Comparison of ENCODE assay signal across 15 cellular contexts in genomic region chr6:150744522-150745260, GRCh38.
A peak's percentile ranks its signal among the peaks of the same experiment; 100 is the strongest.
DNase-seq lines count a peak whose midpoint lies in the region; ATAC-seq lines count a peak whose summit lies in the region.
"Had no signal": no experiment of that assay in that cellular context is flagged by ENCODE, and none has a peak within 500 bp of the region (broad histone marks: within the 10 kb centered on the region; RNA-seq: fewer than 3 reads in every experiment).

No MANE protein-coding gene starts in this region.

- H4K20me1 ChIP-seq in Karpas-422 (ENCODE audit: insufficient read depth, low read depth, low read length): peaks cover 14% of the 10 kb centered on the region; the same call in 1 of the 2 replicates

- H3K4me2 ChIP-seq in Karpas-422 (ENCODE audit: low read depth, low read length, poor library complexity, severe bottlenecking): no peak overlapping the region
- H3K4me2 ChIP-seq: BLaER1 treated with 17β-estradiol and CSF1 and Interleukin-3, amounts not matched to agents 10 nM and 100 nM; GM23338 had no signal

- intact Hi-C loops in Right ventricle myocardium superior (cut with DNase I): no loop called here
- intact Hi-C loops in left cardiac atrium (cut with DNase I): no loop called here

- H3K27ac ChIP-seq in Karpas-422 (ENCODE audit: low read length): 0 out of 2 replicates have a peak overlapping the region, but pooled peaks have one; percentile 19
- H3K27ac ChIP-seq: BLaER1 treated with 17β-estradiol and CSF1 and Interleukin-3, amounts not matched to agents 10 nM and 100 nM; HL-60 had no signal

- DNase-seq in Right ventricle myocardium superior (no peak), left cardiac atrium (no peak), Karpas-422 (no peak), dermis blood vessel endothelial cell (peak; percentile 38)
- DNase-seq in stimulated activated naive B cell treated with anti-CD40 and anti-IgM and Interleukin-4, amounts not matched to agents 10 μg/mL and 1 μg/mL and 100 μg/mL, for 72 hours: no peak
- DNase-seq: Calu3; CD8-positive, alpha-beta T cell; DMS79 treated with DMSO at 0.1 percent for 48 hours; GF-D8; HCEC 1CT had no signal

- peaks cover 45 to 72% of the 10 kb centered on the region in 2 donors for H3K36me3 Mint-ChIP-seq in stimulated activated naive B cell treated with anti-CD40 and anti-IgM and Interleukin-4, amounts not matched to agents 10 μg/mL and 1 μg/mL and 100 μg/mL, for 72 hours
- H3K36me3 Mint-ChIP-seq: CD8-positive, alpha-beta T cell had no signal

- peaks cover 3% of the 10 kb centered on the region; the same call in 1 of the 2 replicates for H3K36me3 ChIP-seq in Karpas-422 (ENCODE audit: insufficient read depth, low read length)
- H3K36me3 ChIP-seq: BLaER1 treated with 17β-estradiol and CSF1 and Interleukin-3, amounts not matched to agents 10 nM and 100 nM had no signal

- H3K9ac ChIP-seq in Karpas-422 (ENCODE audit: low read length): no peak overlapping the region
- H3K9ac ChIP-seq: BLaER1 treated with 17β-estradiol and CSF1 and Interleukin-3, amounts not matched to agents 10 nM and 100 nM had no signal

- H3K27ac Mint-ChIP-seq in stimulated activated naive B cell treated with anti-CD40 and anti-IgM and Interleukin-4, amounts not matched to agents 10 μg/mL and 1 μg/mL and 100 μg/mL, for 72 hours: peak overlapping the region; percentile 85
- H3K27ac Mint-ChIP-seq: B cell; CD8-positive, alpha-beta T cell; GM23338 had no signal

- peak overlapping the region; percentile 48 to 65 for H3K4me3 Mint-ChIP-seq in stimulated activated naive B cell treated with anti-CD40 and anti-IgM and Interleukin-4, amounts not matched to agents 10 μg/mL and 1 μg/mL and 100 μg/mL, for 72 hours
- H3K4me3 Mint-ChIP-seq: B cell; CD8-positive, alpha-beta T cell; GM23338 had no signal

- no peaks in the 10 kb centered on the region for H3K27me3 ChIP-seq in Karpas-422 (ENCODE audit: low read length)

- peaks cover 43% of the 10 kb centered on the region for H3K4me1 ChIP-seq in Karpas-422 (ENCODE audit: low read length)
- H3K4me1 ChIP-seq: BLaER1 treated with 17β-estradiol and CSF1 and Interleukin-3, amounts not matched to agents 10 nM and 100 nM had no signal

- H3K9me3 Mint-ChIP-seq in stimulated activated naive B cell treated with anti-CD40 and anti-IgM and Interleukin-4, amounts not matched to agents 10 μg/mL and 1 μg/mL and 100 μg/mL, for 72 hours: peaks cover 0 to 3% of the 10 kb centered on the region in 2 donors
- H3K9me3 Mint-ChIP-seq: CD8-positive, alpha-beta T cell; GM23338 had no signal

- H3K9me3 ChIP-seq in Karpas-422 (ENCODE audit: low read length): no peaks in the 10 kb centered on the region
- H3K9me3 ChIP-seq: BLaER1 treated with 17β-estradiol and CSF1 and Interleukin-3, amounts not matched to agents 10 nM and 100 nM had no signal

- no peaks in the 10 kb centered on the region for H3K9me2 ChIP-seq in Karpas-422 (replicated peaks; ENCODE audit: insufficient read depth, low read length)

- H2AFZ ChIP-seq in Karpas-422 (ENCODE audit: low read length): no peak overlapping the region
- H2AFZ ChIP-seq: GM23338 had no signal

- no peaks in the 10 kb centered on the region for H3K27me3 Mint-ChIP-seq in stimulated activated naive B cell treated with anti-CD40 and anti-IgM and Interleukin-4, amounts not matched to agents 10 μg/mL and 1 μg/mL and 100 μg/mL, for 72 hours
- H3K27me3 Mint-ChIP-seq: B cell had no signal

- peaks cover 65 to 100% of the 10 kb centered on the region in 2 donors for H3K4me1 Mint-ChIP-seq in stimulated activated naive B cell treated with anti-CD40 and anti-IgM and Interleukin-4, amounts not matched to agents 10 μg/mL and 1 μg/mL and 100 μg/mL, for 72 hours
- H3K4me1 Mint-ChIP-seq: GM23338 had no signal

- no peak overlapping the region for H3K4me3 ChIP-seq in Karpas-422 (ENCODE audit: low read length)
- H3K4me3 ChIP-seq: BLaER1 treated with 17β-estradiol and CSF1 and Interleukin-3, amounts not matched to agents 10 nM and 100 nM; GM23338 had no signal

- H3K79me2 ChIP-seq in Karpas-422 (ENCODE audit: low read length): peaks cover 98% of the 10 kb centered on the region

- ATAC-seq in Right ventricle myocardium superior (ENCODE audit: poor library complexity) (peak; percentile 38), left cardiac atrium (no peak), HG03039 (IDR thresholded peaks at IDR 0.05; ENCODE audit: unreplicated experiment) (no peak)
- peak; percentile 69 to 80 for ATAC-seq in stimulated activated naive B cell treated with anti-CD40 and anti-IgM and Interleukin-4, amounts not matched to agents 10 μg/mL and 1 μg/mL and 100 μg/mL, for 72 hours (replicated peaks)
- ATAC-seq: CD8-positive, alpha-beta T cell; GM23338 had no signal

Comparison
In these comparisons a context has a peak if more than half of its experiments do, and no peak if none do; other contexts are left out.
1. ATAC-seq: peak in Right ventricle myocardium superior (single experiment) and stimulated activated naive B cell treated with anti-CD40 and anti-IgM and Interleukin-4, amounts not matched to agents 10 μg/mL and 1 μg/mL and 100 μg/mL, for 72 hours (2 of 2); none in left cardiac atrium (0 of 2) and HG03039 (single experiment).